ENCODE assay signal across 19 cellular contexts in genomic region chr2:49813208-49813607, GRCh38.
A peak's percentile ranks its signal among the peaks of the same experiment; 100 is the strongest.
DNase-seq lines count a peak whose midpoint lies in the region; ATAC-seq and TF ChIP-seq lines count a peak whose summit lies in the region.
"Had no signal": no experiment of that assay in that cellular context is flagged by ENCODE, and none has a peak within 500 bp of the region (broad histone marks: within the 10 kb centered on the region; RNA-seq: fewer than 3 reads in every experiment).

No MANE protein-coding gene starts in this region.

- no peak overlapping the region for H3K27ac ChIP-seq in right cardiac atrium (ENCODE audit: low read length)
- peak overlapping the region; percentile 9 to 83 (median 68) for H3K27ac ChIP-seq in heart right ventricle
- peak overlapping the region; percentile 40 to 74 for H3K27ac ChIP-seq in right atrium auricular region
- H3K27ac ChIP-seq in osteoblast (ENCODE audit: low read depth, low read length) = no peak overlapping the region
- H3K27ac ChIP-seq in spleen = no peak overlapping the region
- H3K27ac ChIP-seq: 22Rv1, BLaER1, C4-2B had no signal

- ATAC-seq in Right ventricle myocardium superior (ENCODE audit: poor library complexity) (peak; percentile 50), right cardiac atrium (no peak), heart right ventricle (peak in 3 of 8 donors; percentile 34 to 65 (median 52)), Right ventricle myocardium inferior (no peak)
- ATAC-seq: CD8-positive, alpha-beta T cell had no signal

- H3K4me1 ChIP-seq in right cardiac atrium (ENCODE audit: control insufficient read depth, insufficient read depth, low read length) = no peaks in the 10 kb centered on the region
- H3K4me1 ChIP-seq in heart right ventricle = peaks cover 0 to 28% (median 3%) of the 10 kb centered on the region in 9 donors
- H3K4me1 ChIP-seq in right atrium auricular region = no peaks in the 10 kb centered on the region
- no peaks in the 10 kb centered on the region for H3K4me1 ChIP-seq in osteoblast (ENCODE audit: insufficient read depth, low read length)
- no peaks in the 10 kb centered on the region for H3K4me1 ChIP-seq in spleen
- H3K4me1 ChIP-seq: Caco-2 had no signal

- DNase-seq in Right ventricle myocardium superior (no peak), right cardiac atrium (no peak), heart right ventricle (no peak), Right ventricle myocardium inferior (ENCODE audit: missing footprints) (no peak), right atrium auricular region (ENCODE audit: low spot score) (no peak), osteoblast (ENCODE audit: insufficient read length, low spot score, missing footprints) (peak; percentile 9), hepatic stellate cell (ENCODE audit: low spot score) (no peak), spleen (no peak)
- DNase-seq: Caco-2; CD4-positive, CD25-positive, alpha-beta regulatory T cell; CD8-positive, alpha-beta T cell; DMS153; DND-41; GOT3; HFFc6 had no signal

- intact Hi-C loops in Right ventricle myocardium superior (cut with DNase I) = no loop called here
- intact Hi-C loops in right cardiac atrium (cut with DNase I) = no loop called here
- intact Hi-C loops in heart right ventricle (cut with DNase I) = loop anchor here in 2 of 10 donors (1.0 to 2.0 kb wide), 2 partner anchors 19 to 20 kb away; no protein-coding TSS in a partner anchor
- intact Hi-C loops in Right ventricle myocardium inferior (cut with DNase I) = no loop called here
- intact Hi-C loops in spleen (cut with DNase I; ENCODE audit: low total_unique reads) = no loop called here

- no peaks in the 10 kb centered on the region for H3K27me3 ChIP-seq in right cardiac atrium (ENCODE audit: control insufficient read depth, insufficient read depth)
- H3K27me3 ChIP-seq in heart right ventricle = no peaks in the 10 kb centered on the region
- H3K27me3 ChIP-seq in right atrium auricular region = no peaks in the 10 kb centered on the region
- H3K27me3 ChIP-seq in osteoblast (ENCODE audit: insufficient read depth, low read length) = no peaks in the 10 kb centered on the region
- no peaks in the 10 kb centered on the region for H3K27me3 ChIP-seq in spleen (replicated peaks in 1 of 7)
- H3K27me3 ChIP-seq: BLaER1 had no signal

- WGBS in right cardiac atrium = 48% methylated on average over 1 of the region's 1 CpG
- WGBS in heart right ventricle, 2 donors = 20 to 24% methylated on average over 1 of the region's 1 CpG
- WGBS in spleen, 5 donors = 79 to 94% (median 87%) methylated on average over 1 of the region's 1 CpG

- H3K9me3 ChIP-seq in right cardiac atrium (ENCODE audit: control insufficient read depth, low read length) (no peaks in the 10 kb centered on the region), heart right ventricle (no peaks in the 10 kb centered on the region), right atrium auricular region (no peaks in the 10 kb centered on the region), osteoblast (ENCODE audit: low read depth, low read length) (no peaks in the 10 kb centered on the region), spleen (peaks cover 0 to 5% (median 0%) of the 10 kb centered on the region in 8 donors)
- H3K9me3 ChIP-seq: BLaER1, Caco-2, HAP-1 had no signal

- TF ChIP-seq CTCF in heart right ventricle (IDR thresholded peaks at IDR 0.05) (no peak), right atrium auricular region (IDR thresholded peaks at IDR 0.05) (no peak), osteoblast (IDR thresholded peaks at IDR 0.05; ENCODE audit: extremely low read depth, low read depth, low read length) (no peak), spleen (IDR thresholded peaks at IDR 0.05 in 8 of 11, conservative IDR thresholded peaks at IDR 0.05 in 3 of 11) (no peak)

- H3K36me3 ChIP-seq in heart right ventricle = no peaks in the 10 kb centered on the region
- no peaks in the 10 kb centered on the region for H3K36me3 ChIP-seq in right atrium auricular region
- H3K36me3 ChIP-seq in osteoblast (ENCODE audit: insufficient read depth, low read length) = no peaks in the 10 kb centered on the region
- no peaks in the 10 kb centered on the region for H3K36me3 ChIP-seq in spleen
- H3K36me3 ChIP-seq: BLaER1, HAP-1 had no signal

- H3K4me3 ChIP-seq in right cardiac atrium (ENCODE audit: low read length) (no peak overlapping the region), heart right ventricle (no peak overlapping the region), right atrium auricular region (no peak overlapping the region), osteoblast (ENCODE audit: insufficient read depth, low read length) (no peak overlapping the region), spleen (no peak overlapping the region)
- H3K4me3 ChIP-seq: BLaER1, HAP-1 had no signal

- no peak for TF ChIP-seq POLR2A in spleen (IDR thresholded peaks at IDR 0.05)

- no peaks in the 10 kb centered on the region for H3K79me2 ChIP-seq in osteoblast (ENCODE audit: insufficient read depth, low read length)

- no peak overlapping the region for H2AFZ ChIP-seq in osteoblast (ENCODE audit: low read length)

- H3K4me2 ChIP-seq in osteoblast (ENCODE audit: insufficient read depth, low read length) = no peak overlapping the region
- H3K4me2 ChIP-seq: BLaER1 had no signal

- no peaks in the 10 kb centered on the region for H4K20me1 ChIP-seq in osteoblast (ENCODE audit: insufficient read depth, low read length)
- H4K20me1 ChIP-seq: BLaER1 had no signal

Comparison
In these comparisons a context has a peak if more than half of its experiments do, and no peak if none do; other contexts are left out.
1. H3K27ac ChIP-seq: peak in heart right ventricle (10 of 10) and right atrium auricular region (2 of 2); none in right cardiac atrium (single experiment), osteoblast (single experiment) and spleen (0 of 8).